Comparison of ENCODE assay signal across 31 cellular contexts in the genomic region with DNA sequence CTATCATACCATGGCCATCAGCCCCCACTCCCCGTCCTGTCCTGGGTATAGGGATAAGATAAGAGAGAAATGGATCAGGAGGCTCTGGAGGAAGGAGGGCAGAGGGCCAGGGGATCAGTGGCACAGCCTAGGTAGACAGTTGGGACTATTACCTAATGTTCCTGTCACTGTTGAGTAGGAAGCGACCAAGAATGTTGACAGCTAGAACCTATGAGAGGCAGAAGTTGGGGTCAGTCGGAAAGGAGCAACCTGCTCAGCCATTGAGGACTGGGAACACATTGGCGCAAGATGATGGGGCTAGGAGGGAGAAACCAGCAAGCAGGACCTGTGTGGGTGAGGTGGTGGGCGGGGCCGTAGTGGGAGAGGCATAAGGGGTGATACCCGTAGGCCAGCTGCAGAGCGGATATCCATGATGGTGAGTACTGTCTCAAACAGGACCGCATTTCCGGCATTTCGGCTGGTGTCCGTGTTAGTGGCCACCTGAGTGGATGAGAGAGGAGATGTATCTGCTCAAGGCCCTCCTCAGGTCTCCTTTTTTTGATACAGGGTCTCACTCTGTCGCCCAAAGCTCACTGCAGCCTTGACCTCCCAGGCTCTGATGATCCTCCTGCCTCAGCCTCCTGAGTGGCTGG. TPM values are rescaled to one million over a fixed set of nuclear protein-coding genes. Genes with fewer than 3 reads are reported as not detected.
DNase-seq lines count a peak whose midpoint lies in the region; ATAC-seq and TF ChIP-seq lines count a peak whose summit lies in the region.
"Had no signal": no experiment of that assay in that cellular context is flagged by ENCODE, and none has a peak within 500 bp of the region (broad histone marks: within the 10 kb centered on the region; RNA-seq: fewer than 3 reads in every experiment).

No MANE protein-coding gene starts in this region.

- no peak for DNase-seq in activated naive CD4-positive, alpha-beta T cell treated with anti-CD3 and anti-CD28 coated beads, Interleukin-2, amount 50 U/mL, for 72 hours (ENCODE audit: low spot score in 2 of 2)
- DNase-seq in activated naive CD4-positive, alpha-beta T cell treated with Interleukin-2 at 50 U/mL for 16 hours, result no peak
- no peak for DNase-seq in medulla oblongata (ENCODE audit: extremely low spot score)
- DNase-seq in GM20000 (ENCODE audit: low spot score), result no peak
- no peak for DNase-seq in activated CD8-positive, alpha-beta memory T cell treated with anti-CD3 and anti-CD28 coated beads, Interleukin-2, amount 10 ng/mL, durations not matched to agents 7 days and 5 days
- DNase-seq: activated CD4-positive, alpha-beta T cell treated with anti-CD3 and anti-CD28 coated beads, Interleukin-2, amount 50 U/mL, for 48 hours; activated naive CD4-positive, alpha-beta T cell treated with anti-CD3 and anti-CD28 coated beads, Interleukin-2, amount 50 U/mL, for 16 hours; effector CD8-positive, alpha-beta T cell; foreskin melanocyte; left ventricle myocardium superior; NCI-H1105 treated with DMSO at 0.1 percent for 48 hours; NCI-H2081; NCI-H510A; nucleus accumbens; RPMI8226; stimulated activated CD4-positive, alpha-beta T cell treated with anti-CD3 and anti-CD28 coated beads, Interleukin-4, amount 100 ng/mL, for 1 hour; T-helper 9 cell; tibial artery had no signal

- no peak for TF ChIP-seq CTCF in nephron (IDR thresholded peaks at IDR 0.05; ENCODE audit: unreplicated experiment in 3 of 3)
- TF ChIP-seq CTCF in GM20000 (IDR thresholded peaks at IDR 0.05; ENCODE audit: extremely low read depth, missing control alignments), result no peak

- H3K4me3 Mint-ChIP-seq in nephron, result peak overlapping the region; percentile 17 to 69 (median 25)
- H3K4me3 Mint-ChIP-seq in activated CD8-positive, alpha-beta memory T cell treated with anti-CD3 and anti-CD28 coated beads, Interleukin-2, amount 10 ng/mL, durations not matched to agents 7 days and 5 days, result no peak overlapping the region
- H3K4me3 Mint-ChIP-seq: stimulated activated naive CD8-positive, alpha-beta T cell treated with anti-CD3 and anti-CD28 coated beads, Interleukin-15, Interleukin-2, amounts not matched to agents 100 ng/mL and 50 ng/mL, for 24 hours; WTC11 had no signal

- no peak for ATAC-seq in activated naive CD4-positive, alpha-beta T cell treated with anti-CD3 and anti-CD28 coated beads, Interleukin-2, amount 50 U/mL, for 72 hours
- no peak for ATAC-seq in activated CD8-positive, alpha-beta memory T cell treated with anti-CD3 and anti-CD28 coated beads, Interleukin-2, amount 10 ng/mL, durations not matched to agents 7 days and 5 days
- no peak for ATAC-seq in HG03457 (IDR thresholded peaks at IDR 0.05; ENCODE audit: unreplicated experiment)
- ATAC-seq: esophagus mucosa, left ventricle myocardium superior, SK-N-SH treated with all-trans-retinoic acid at 6 μM for 48 hours, WTC11 had no signal

- H3K4me1 Mint-ChIP-seq in nephron, result peaks cover 26% of the 10 kb centered on the region
- H3K4me1 Mint-ChIP-seq in activated CD8-positive, alpha-beta memory T cell treated with anti-CD3 and anti-CD28 coated beads, Interleukin-2, amount 10 ng/mL, durations not matched to agents 7 days and 5 days, result peaks cover 40% of the 10 kb centered on the region

- peaks cover 3% of the 10 kb centered on the region for H3K27me3 Mint-ChIP-seq in nephron (ENCODE audit: low read depth)
- no peaks in the 10 kb centered on the region for H3K27me3 Mint-ChIP-seq in activated CD8-positive, alpha-beta memory T cell treated with anti-CD3 and anti-CD28 coated beads, Interleukin-2, amount 10 ng/mL, durations not matched to agents 7 days and 5 days
- H3K27me3 Mint-ChIP-seq: stimulated activated naive CD8-positive, alpha-beta T cell treated with anti-CD3 and anti-CD28 coated beads, Interleukin-15, Interleukin-2, amounts not matched to agents 100 ng/mL and 50 ng/mL, for 24 hours had no signal

- H3K27ac Mint-ChIP-seq in activated naive CD4-positive, alpha-beta T cell treated with anti-CD3 and anti-CD28 coated beads, Interleukin-2, amount 50 U/mL, for 72 hours, result peak overlapping the region; percentile 62 to 72
- H3K27ac Mint-ChIP-seq in nephron, result no peak overlapping the region
- H3K27ac Mint-ChIP-seq in activated CD8-positive, alpha-beta memory T cell treated with anti-CD3 and anti-CD28 coated beads, Interleukin-2, amount 10 ng/mL, durations not matched to agents 7 days and 5 days, result no peak overlapping the region
- H3K27ac Mint-ChIP-seq: stimulated activated naive CD8-positive, alpha-beta T cell treated with anti-CD3 and anti-CD28 coated beads, Interleukin-15, Interleukin-2, amounts not matched to agents 100 ng/mL and 50 ng/mL, for 24 hours; WTC11 had no signal

- H3K27ac ChIP-seq in angular gyrus (ENCODE audit: low read depth, low read length), result peak overlapping the region; percentile 62
- H3K27ac ChIP-seq: hepatocyte, HL-60, tibial artery had no signal

- peaks cover 8 to 14% of the 10 kb centered on the region in 2 donors for H3K36me3 Mint-ChIP-seq in activated naive CD4-positive, alpha-beta T cell treated with anti-CD3 and anti-CD28 coated beads, Interleukin-2, amount 50 U/mL, for 72 hours
- peaks cover 21% of the 10 kb centered on the region for H3K36me3 Mint-ChIP-seq in nephron (ENCODE audit: low read depth)
- H3K36me3 Mint-ChIP-seq in activated CD8-positive, alpha-beta memory T cell treated with anti-CD3 and anti-CD28 coated beads, Interleukin-2, amount 10 ng/mL, durations not matched to agents 7 days and 5 days, result peaks cover 39% of the 10 kb centered on the region

- no peaks in the 10 kb centered on the region for H3K9me3 Mint-ChIP-seq in activated naive CD4-positive, alpha-beta T cell treated with anti-CD3 and anti-CD28 coated beads, Interleukin-2, amount 50 U/mL, for 72 hours
- H3K9me3 Mint-ChIP-seq in nephron, result no peaks in the 10 kb centered on the region
- H3K9me3 Mint-ChIP-seq in activated CD8-positive, alpha-beta memory T cell treated with anti-CD3 and anti-CD28 coated beads, Interleukin-2, amount 10 ng/mL, durations not matched to agents 7 days and 5 days (ENCODE audit: low read depth), result no peaks in the 10 kb centered on the region
- H3K9me3 Mint-ChIP-seq: stimulated activated naive CD8-positive, alpha-beta T cell treated with anti-CD3 and anti-CD28 coated beads, Interleukin-15, Interleukin-2, amounts not matched to agents 100 ng/mL and 50 ng/mL, for 24 hours; WTC11 had no signal

- CTCF ChIA-PET in activated CD8-positive, alpha-beta memory T cell treated with anti-CD3 and anti-CD28 coated beads, Interleukin-2, amount 10 ng/mL, durations not matched to agents 7 days and 5 days (lab: Charles Lee), result interaction anchor here (1.1 to 10.0 kb wide), 4 partner anchors 8 to 244 kb away, joined by 3 to 212 read pairs (median 5); no protein-coding TSS in a partner anchor

RNA-seq across cellular contexts. Expression of gene AP1G2, which starts 3.3 kb away (rescaled TPM):
- 100 to 1,000 TPM; 193 to 370 TPM for total RNA-seq in activated naive CD4-positive, alpha-beta T cell treated with anti-CD3 and anti-CD28 coated beads, Interleukin-2, amount 50 U/mL, for 72 hours
- 100 to 1,000 TPM; 222 to 294 TPM for total RNA-seq in activated CD8-positive, alpha-beta memory T cell treated with anti-CD3 and anti-CD28 coated beads, Interleukin-2, amount 10 ng/mL, durations not matched to agents 7 days and 5 days

RNA-seq across cellular contexts. Expression of gene THTPA, which starts 8.2 kb away (rescaled TPM):
- total RNA-seq in activated naive CD4-positive, alpha-beta T cell treated with anti-CD3 and anti-CD28 coated beads, Interleukin-2, amount 50 U/mL, for 72 hours, result 1 to 10 TPM; 5.9 to 6.5 TPM
- 10 to 100 TPM; 13.5 to 15.6 TPM for total RNA-seq in activated CD8-positive, alpha-beta memory T cell treated with anti-CD3 and anti-CD28 coated beads, Interleukin-2, amount 10 ng/mL, durations not matched to agents 7 days and 5 days

RNA-seq across cellular contexts. Expression of gene ZFHX2, which starts 12.7 kb away (rescaled TPM):
- 1 to 10 TPM; 1.1 to 2.5 TPM for total RNA-seq in activated naive CD4-positive, alpha-beta T cell treated with anti-CD3 and anti-CD28 coated beads, Interleukin-2, amount 50 U/mL, for 72 hours
- 1 to 10 TPM; 1.8 to 2.7 TPM for total RNA-seq in activated CD8-positive, alpha-beta memory T cell treated with anti-CD3 and anti-CD28 coated beads, Interleukin-2, amount 10 ng/mL, durations not matched to agents 7 days and 5 days

RNA-seq across cellular contexts. Expression of gene JPH4, which starts 14.3 kb away (rescaled TPM):
- not detected for total RNA-seq in activated naive CD4-positive, alpha-beta T cell treated with anti-CD3 and anti-CD28 coated beads, Interleukin-2, amount 50 U/mL, for 72 hours
- total RNA-seq in activated CD8-positive, alpha-beta memory T cell treated with anti-CD3 and anti-CD28 coated beads, Interleukin-2, amount 10 ng/mL, durations not matched to agents 7 days and 5 days, result under 1 TPM in 1 of 2 experiments, not detected in 1; 0.77 TPM
- total RNA-seq: A673, H4, mononuclear cell, renal cortical epithelial cell had no signal

Comparison
In these comparisons a context has a peak if more than half of its experiments do, and no peak if none do; other contexts are left out.
1. H3K27ac Mint-ChIP-seq: peak in activated naive CD4-positive, alpha-beta T cell treated with anti-CD3 and anti-CD28 coated beads, Interleukin-2, amount 50 U/mL, for 72 hours (2 of 2); none in nephron (0 of 3) and activated CD8-positive, alpha-beta memory T cell treated with anti-CD3 and anti-CD28 coated beads, Interleukin-2, amount 10 ng/mL, durations not matched to agents 7 days and 5 days (single experiment).